In the genomic region with DNA sequence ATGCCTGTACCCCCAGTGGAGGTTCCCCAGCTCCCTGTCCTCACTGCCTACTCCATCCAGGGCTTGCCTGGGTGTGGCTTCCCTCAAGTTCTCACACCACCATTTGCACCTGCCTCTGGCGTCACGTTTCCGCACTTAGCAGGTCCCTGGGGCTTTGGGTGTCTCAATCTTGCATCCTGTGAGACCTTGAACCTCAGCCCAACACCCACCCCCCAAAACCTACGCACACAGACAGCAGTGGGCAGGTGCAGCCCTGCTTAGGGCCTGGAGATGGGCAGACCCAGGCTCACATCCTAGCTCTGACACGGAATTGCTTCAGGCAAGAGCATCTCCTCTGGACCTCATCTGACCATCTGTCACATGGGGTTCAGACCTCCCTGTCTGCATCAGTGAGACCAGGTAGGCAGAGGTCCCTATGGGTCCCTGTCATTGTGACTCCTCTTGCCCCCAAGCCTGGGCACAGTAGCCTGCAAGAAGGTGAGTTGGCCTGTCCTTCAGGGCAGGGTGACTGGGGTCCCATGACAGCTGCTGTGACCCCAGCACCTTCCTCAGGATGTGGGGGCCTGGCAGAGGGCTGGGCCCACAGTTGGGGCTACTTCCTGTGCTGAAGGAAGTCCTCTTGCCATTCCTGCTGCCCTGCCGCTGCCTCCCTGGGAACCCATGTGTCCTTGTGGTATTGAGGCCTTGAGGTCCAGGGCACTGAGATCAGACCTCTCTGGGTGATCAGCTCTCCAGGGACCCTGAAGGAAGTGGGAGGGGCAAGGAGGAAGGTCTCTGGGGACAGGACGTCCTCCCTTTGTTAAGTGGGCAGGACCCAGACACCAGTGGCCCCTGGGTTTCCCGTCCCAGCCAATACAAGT, we compare ENCODE assay signal across 8 cellular contexts. TPM values are rescaled to one million over a fixed set of nuclear protein-coding genes. Genes with fewer than 3 reads are reported as not detected.
DNase-seq lines count a peak whose midpoint lies in the region; ATAC-seq and TF ChIP-seq lines count a peak whose summit lies in the region.

No MANE protein-coding gene starts in this region.

- peak overlapping the region; percentile 90 for H3K4me3 Mint-ChIP-seq in activated CD4-positive, alpha-beta T cell treated with anti-CD3 and anti-CD28 coated beads for 36 hours
- H3K4me3 Mint-ChIP-seq in endothelial cell (ENCODE audit: unreplicated experiment) (peak overlapping the region; percentile 31), osteocyte (ENCODE audit: unreplicated experiment) (no peak overlapping the region)

- peak; percentile 44 for ATAC-seq in HG02885 (IDR thresholded peaks at IDR 0.05; ENCODE audit: poor library complexity, unreplicated experiment)
- ATAC-seq in activated CD4-positive, alpha-beta T cell treated with anti-CD3 and anti-CD28 coated beads for 36 hours = peak; percentile 22

- peak; percentile 61 for TF ChIP-seq POLR2A in GM15510 (IDR thresholded peaks at IDR 0.05; ENCODE audit: borderline replicate concordance, extremely low read depth, insufficient read length)

- TF ChIP-seq CTCF in endothelial cell (IDR thresholded peaks at IDR 0.05; ENCODE audit: unreplicated experiment) (no peak), osteocyte (IDR thresholded peaks at IDR 0.05) (no peak)

- peak overlapping the region; percentile 88 for H3K27ac Mint-ChIP-seq in activated CD4-positive, alpha-beta T cell treated with anti-CD3 and anti-CD28 coated beads for 36 hours
- H3K27ac Mint-ChIP-seq in endothelial cell (ENCODE audit: unreplicated experiment) = peak overlapping the region; percentile 91
- H3K27ac Mint-ChIP-seq in osteocyte (ENCODE audit: unreplicated experiment) = no peak overlapping the region

- DNase-seq in activated CD4-positive, alpha-beta T cell treated with anti-CD3 and anti-CD28 coated beads for 36 hours = peak; percentile 76
- DNase-seq in endothelial cell (ENCODE audit: low spot score) = peak; percentile 63
- DNase-seq in stimulated activated CD4-positive, alpha-beta T cell treated with anti-CD3 and anti-CD28 coated beads, Interleukin-4, amount 100 ng/mL, for 24 hours = peak; percentile 38
- no peak for DNase-seq in osteocyte (ENCODE audit: extremely low spot score, unreplicated experiment)
- no peak for DNase-seq in A172 (ENCODE audit: low spot score)
- DNase-seq in foreskin melanocyte = no peak

- intact Hi-C loops in activated CD4-positive, alpha-beta T cell treated with anti-CD3 and anti-CD28 coated beads for 36 hours (cut with DNase I, micrococcal nuclease) = loop anchor here in 1 of 2 experiments (2.0 kb wide), 1 partner anchor 13 kb away; no protein-coding TSS in a partner anchor

- H3K4me1 Mint-ChIP-seq in activated CD4-positive, alpha-beta T cell treated with anti-CD3 and anti-CD28 coated beads for 36 hours = peaks cover 53% of the 10 kb centered on the region
- H3K4me1 Mint-ChIP-seq in endothelial cell (ENCODE audit: unreplicated experiment) (peaks cover 53% of the 10 kb centered on the region), osteocyte (ENCODE audit: unreplicated experiment) (peaks cover 27% of the 10 kb centered on the region)

- no peaks in the 10 kb centered on the region for H3K27me3 Mint-ChIP-seq in activated CD4-positive, alpha-beta T cell treated with anti-CD3 and anti-CD28 coated beads for 36 hours
- H3K27me3 Mint-ChIP-seq in endothelial cell (ENCODE audit: unreplicated experiment) (peaks cover 19% of the 10 kb centered on the region), osteocyte (ENCODE audit: unreplicated experiment) (no peaks in the 10 kb centered on the region)

- CTCF ChIA-PET in activated CD4-positive, alpha-beta T cell treated with anti-CD3 and anti-CD28 coated beads for 36 hours (lab: Charles Lee) = interaction anchor here (0.6 to 2.9 kb wide), 4 partner anchors 14 to 71 kb away, joined by 3 to 13 read pairs (median 3); no protein-coding TSS in a partner anchor

- peaks cover 51% of the 10 kb centered on the region for H3K36me3 Mint-ChIP-seq in activated CD4-positive, alpha-beta T cell treated with anti-CD3 and anti-CD28 coated beads for 36 hours (ENCODE audit: low read depth)
- H3K36me3 Mint-ChIP-seq in endothelial cell (ENCODE audit: low read depth, unreplicated experiment) = peaks cover 31% of the 10 kb centered on the region
- peaks cover 8% of the 10 kb centered on the region for H3K36me3 Mint-ChIP-seq in osteocyte (ENCODE audit: unreplicated experiment)

- POLR2A ChIA-PET in activated CD4-positive, alpha-beta T cell treated with anti-CD3 and anti-CD28 coated beads for 36 hours (lab: Charles Lee) = interaction anchor here (0.5 to 3.2 kb wide), 2 partner anchors 13 to 137 kb away, joined by 3 to 18 read pairs; no protein-coding TSS in a partner anchor

- no peaks in the 10 kb centered on the region for H3K9me3 Mint-ChIP-seq in activated CD4-positive, alpha-beta T cell treated with anti-CD3 and anti-CD28 coated beads for 36 hours (ENCODE audit: low read depth)
- no peaks in the 10 kb centered on the region for H3K9me3 Mint-ChIP-seq in endothelial cell (ENCODE audit: unreplicated experiment)
- H3K9me3 Mint-ChIP-seq in osteocyte (ENCODE audit: unreplicated experiment) = no peaks in the 10 kb centered on the region

RNA-seq across cellular contexts. Expression of gene SIPA1, which starts 2.0 kb away (rescaled TPM):
- total RNA-seq in activated CD4-positive, alpha-beta T cell treated with anti-CD3 and anti-CD28 coated beads for 36 hours = 100 to 1,000 TPM; 181 to 202 TPM
- total RNA-seq in endothelial cell (ENCODE audit: unreplicated experiment) = 267 TPM
- 31.2 and 34.7 TPM in 2 replicates for total RNA-seq in osteocyte
- 10.4 and 19.5 TPM in 2 replicates for total RNA-seq in A172 (2014; rRNA removed; shearing (Covaris generic))

RNA-seq across cellular contexts. Expression of gene RELA, which starts 22.9 kb away (rescaled TPM):
- total RNA-seq in activated CD4-positive, alpha-beta T cell treated with anti-CD3 and anti-CD28 coated beads for 36 hours = 100 to 1,000 TPM in 1 of 2 experiments, 10 to 100 TPM in 1; 76.9 to 109 TPM
- total RNA-seq in endothelial cell (ENCODE audit: unreplicated experiment) (62.6 TPM), osteocyte (77.4 and 79.7 TPM in 2 replicates)
- 24.9 and 29.7 TPM in 2 replicates for total RNA-seq in A172 (2014; rRNA removed; shearing (Covaris generic))

RNA-seq across cellular contexts. Expression of gene PCNX3, which starts 24.3 kb away (rescaled TPM):
- total RNA-seq in activated CD4-positive, alpha-beta T cell treated with anti-CD3 and anti-CD28 coated beads for 36 hours = 10 to 100 TPM; 27.9 to 30.7 TPM
- 76.1 TPM for total RNA-seq in endothelial cell (ENCODE audit: unreplicated experiment)
- 47.7 and 49.8 TPM in 2 replicates for total RNA-seq in osteocyte
- 19.6 and 20.1 TPM in 2 replicates for total RNA-seq in A172 (2014; rRNA removed; shearing (Covaris generic))

RNA-seq across cellular contexts. Expression of gene MAP3K11, which starts 25.8 kb away (rescaled TPM):
- 10 to 100 TPM; 47.4 to 54.3 TPM for total RNA-seq in activated CD4-positive, alpha-beta T cell treated with anti-CD3 and anti-CD28 coated beads for 36 hours
- total RNA-seq in endothelial cell (ENCODE audit: unreplicated experiment) = 238 TPM
- total RNA-seq in osteocyte = 43.5 and 44.7 TPM in 2 replicates
- 38.2 and 39.2 TPM in 2 replicates for total RNA-seq in A172 (2014; rRNA removed; shearing (Covaris generic))

RNA-seq across cellular contexts. Expression of gene KCNK7, which starts 44.3 kb away (rescaled TPM):
- under 1 TPM; 0.27 to 0.37 TPM for total RNA-seq in activated CD4-positive, alpha-beta T cell treated with anti-CD3 and anti-CD28 coated beads for 36 hours
- total RNA-seq in endothelial cell (ENCODE audit: unreplicated experiment) (2.0 TPM), osteocyte (not detected in 2 replicates)
- total RNA-seq in A172 (2014; rRNA removed; shearing (Covaris generic)) = 0.86 TPM in 1 of 2 replicates, not detected in the other

Comparison
In these comparisons a context has a peak if more than half of its experiments do, and no peak if none do; other contexts are left out.
1. DNase-seq: peak in activated CD4-positive, alpha-beta T cell treated with anti-CD3 and anti-CD28 coated beads for 36 hours (single experiment), endothelial cell (single experiment) and stimulated activated CD4-positive, alpha-beta T cell treated with anti-CD3 and anti-CD28 coated beads, Interleukin-4, amount 100 ng/mL, for 24 hours (single experiment); none in osteocyte (single experiment), A172 (single experiment) and foreskin melanocyte (single experiment).